In the genomic region with DNA sequence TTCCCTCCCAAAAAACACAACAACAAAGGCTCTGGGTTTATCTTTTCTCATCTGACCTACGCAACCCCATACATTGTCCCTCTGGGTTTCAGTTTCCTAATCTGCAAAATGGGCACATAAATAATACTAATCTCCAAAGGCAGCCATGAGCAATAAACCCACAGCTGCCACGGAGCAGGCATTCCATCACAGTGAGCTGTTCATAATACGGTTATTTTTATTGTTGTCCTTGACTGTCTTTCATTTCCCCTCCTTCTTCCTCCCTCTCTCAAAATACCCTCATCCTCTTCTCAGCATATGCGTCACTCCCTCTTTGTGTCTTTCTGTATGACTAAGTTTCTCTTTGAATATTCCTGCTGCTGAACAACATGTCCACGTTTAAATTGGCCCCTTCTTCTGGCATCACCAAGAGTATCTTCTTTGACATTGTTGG, we compare ENCODE assay signal across 10 cellular contexts.
DNase-seq lines count a peak whose midpoint lies in the region; ATAC-seq and TF ChIP-seq lines count a peak whose summit lies in the region.
"Had no signal": no experiment of that assay in that cellular context is flagged by ENCODE, and none has a peak within 500 bp of the region (broad histone marks: within the 10 kb centered on the region; RNA-seq: fewer than 3 reads in every experiment).

No MANE protein-coding gene starts in this region.

- peak; percentile 57 for DNase-seq in activated CD8-positive, alpha-beta memory T cell treated with anti-CD3 and anti-CD28 coated beads, Interleukin-2, amount 10 ng/mL, durations not matched to agents 7 days and 5 days
- no peak for DNase-seq in activated CD8-positive, alpha-beta memory T cell treated with anti-CD3 and anti-CD28 coated beads, Interleukin-2, amount 50 U/mL, for 48 hours
- DNase-seq in non-pigmented ciliary epithelial cell (ENCODE audit: low read depth), result peak; percentile 30
- no peak for DNase-seq in activated CD8-positive, alpha-beta memory T cell treated with anti-CD3 and anti-CD28 coated beads, Interleukin-2, amount 50 U/mL, for 4 hours
- DNase-seq in AML-193 (lab: John Stamatoyannopoulos, UW), result no peak
- no peak for DNase-seq in mucosa of gallbladder (ENCODE audit: low spot score)
- DNase-seq: sigmoid colon had no signal

- H3K4me3 Mint-ChIP-seq in activated CD8-positive, alpha-beta memory T cell treated with anti-CD3 and anti-CD28 coated beads, Interleukin-2, amount 10 ng/mL, durations not matched to agents 7 days and 5 days, result peak overlapping the region; percentile 19

- H3K36me3 Mint-ChIP-seq in activated CD8-positive, alpha-beta memory T cell treated with anti-CD3 and anti-CD28 coated beads, Interleukin-2, amount 10 ng/mL, durations not matched to agents 7 days and 5 days, result peaks cover 19% of the 10 kb centered on the region

- H3K4me1 Mint-ChIP-seq in activated CD8-positive, alpha-beta memory T cell treated with anti-CD3 and anti-CD28 coated beads, Interleukin-2, amount 10 ng/mL, durations not matched to agents 7 days and 5 days, result peaks cover 28% of the 10 kb centered on the region

- peaks cover 4% of the 10 kb centered on the region for H3K9me3 Mint-ChIP-seq in activated CD8-positive, alpha-beta memory T cell treated with anti-CD3 and anti-CD28 coated beads, Interleukin-2, amount 10 ng/mL, durations not matched to agents 7 days and 5 days (ENCODE audit: low read depth)

- peak overlapping the region; percentile 23 for H3K4me2 ChIP-seq in SU-DHL-6 (ENCODE audit: low read depth, low read length, poor library complexity, severe bottlenecking)

- no peaks in the 10 kb centered on the region for H4K20me1 ChIP-seq in SU-DHL-6 (ENCODE audit: low read depth, low read length)

- no peak overlapping the region for H3K9ac ChIP-seq in SU-DHL-6 (ENCODE audit: low read length)

- H3K27me3 ChIP-seq in SU-DHL-6 (ENCODE audit: low read length), result no peaks in the 10 kb centered on the region
- H3K27me3 ChIP-seq: sigmoid colon had no signal

- ATAC-seq in activated CD8-positive, alpha-beta memory T cell treated with anti-CD3 and anti-CD28 coated beads, Interleukin-2, amount 10 ng/mL, durations not matched to agents 7 days and 5 days, result peak; percentile 92
- ATAC-seq in HG02759 (IDR thresholded peaks at IDR 0.05; ENCODE audit: unreplicated experiment), result peak; percentile 78

- no peaks in the 10 kb centered on the region for H3K9me2 ChIP-seq in SU-DHL-6 (replicated peaks; ENCODE audit: insufficient read depth, low read length)

- H3K27me3 Mint-ChIP-seq in activated CD8-positive, alpha-beta memory T cell treated with anti-CD3 and anti-CD28 coated beads, Interleukin-2, amount 10 ng/mL, durations not matched to agents 7 days and 5 days, result no peaks in the 10 kb centered on the region

- no peaks in the 10 kb centered on the region for H3K79me2 ChIP-seq in SU-DHL-6 (ENCODE audit: insufficient read depth, low read length)

- peak overlapping the region; percentile 78 for H3K27ac Mint-ChIP-seq in activated CD8-positive, alpha-beta memory T cell treated with anti-CD3 and anti-CD28 coated beads, Interleukin-2, amount 10 ng/mL, durations not matched to agents 7 days and 5 days

- H3K36me3 ChIP-seq in SU-DHL-6 (ENCODE audit: low read length), result no peaks in the 10 kb centered on the region
- H3K36me3 ChIP-seq: HAP-1, sigmoid colon had no signal

- H3K9me3 ChIP-seq in SU-DHL-6 (ENCODE audit: insufficient read depth, low read length), result no peaks in the 10 kb centered on the region
- H3K9me3 ChIP-seq: HAP-1, sigmoid colon had no signal

- peaks cover 6% of the 10 kb centered on the region; the same call in 1 of the 2 replicates for H3F3A ChIP-seq in SU-DHL-6 (ENCODE audit: insufficient read depth)

- no peak overlapping the region for H3K4me3 ChIP-seq in SU-DHL-6 (ENCODE audit: insufficient read depth, low read length, poor library complexity, severe bottlenecking)
- H3K4me3 ChIP-seq: HAP-1, sigmoid colon had no signal

- TF ChIP-seq CTCF in SU-DHL-6 (IDR thresholded peaks at IDR 0.05; ENCODE audit: insufficient read depth, low read length, poor library complexity, severe bottlenecking), result no peak

- H2AFZ ChIP-seq in SU-DHL-6 (ENCODE audit: low read depth, low read length, severe bottlenecking), result no peak overlapping the region

- 0 out of 2 replicates have a peak overlapping the region, but pooled peaks have one; percentile 9 for H3K27ac ChIP-seq in SU-DHL-6 (ENCODE audit: low read depth, low read length)
- H3K27ac ChIP-seq: sigmoid colon had no signal

- CTCF ChIA-PET in activated CD8-positive, alpha-beta memory T cell treated with anti-CD3 and anti-CD28 coated beads, Interleukin-2, amount 10 ng/mL, durations not matched to agents 7 days and 5 days (lab: Charles Lee), result interaction anchor here (1.2 kb wide), 1 partner anchor 34 kb away, joined by 3 read pairs; no protein-coding TSS in a partner anchor

Comparison
In these comparisons a context has a peak if more than half of its experiments do, and no peak if none do; other contexts are left out.
1. DNase-seq: peak in activated CD8-positive, alpha-beta memory T cell treated with anti-CD3 and anti-CD28 coated beads, Interleukin-2, amount 10 ng/mL, durations not matched to agents 7 days and 5 days (single experiment) and non-pigmented ciliary epithelial cell (single experiment); none in activated CD8-positive, alpha-beta memory T cell treated with anti-CD3 and anti-CD28 coated beads, Interleukin-2, amount 50 U/mL, for 48 hours (single experiment), activated CD8-positive, alpha-beta memory T cell treated with anti-CD3 and anti-CD28 coated beads, Interleukin-2, amount 50 U/mL, for 4 hours (single experiment), AML-193 (0 of 2) and mucosa of gallbladder (single experiment).